Comparison of ENCODE assay signal across 13 cellular contexts in the genomic region with DNA sequence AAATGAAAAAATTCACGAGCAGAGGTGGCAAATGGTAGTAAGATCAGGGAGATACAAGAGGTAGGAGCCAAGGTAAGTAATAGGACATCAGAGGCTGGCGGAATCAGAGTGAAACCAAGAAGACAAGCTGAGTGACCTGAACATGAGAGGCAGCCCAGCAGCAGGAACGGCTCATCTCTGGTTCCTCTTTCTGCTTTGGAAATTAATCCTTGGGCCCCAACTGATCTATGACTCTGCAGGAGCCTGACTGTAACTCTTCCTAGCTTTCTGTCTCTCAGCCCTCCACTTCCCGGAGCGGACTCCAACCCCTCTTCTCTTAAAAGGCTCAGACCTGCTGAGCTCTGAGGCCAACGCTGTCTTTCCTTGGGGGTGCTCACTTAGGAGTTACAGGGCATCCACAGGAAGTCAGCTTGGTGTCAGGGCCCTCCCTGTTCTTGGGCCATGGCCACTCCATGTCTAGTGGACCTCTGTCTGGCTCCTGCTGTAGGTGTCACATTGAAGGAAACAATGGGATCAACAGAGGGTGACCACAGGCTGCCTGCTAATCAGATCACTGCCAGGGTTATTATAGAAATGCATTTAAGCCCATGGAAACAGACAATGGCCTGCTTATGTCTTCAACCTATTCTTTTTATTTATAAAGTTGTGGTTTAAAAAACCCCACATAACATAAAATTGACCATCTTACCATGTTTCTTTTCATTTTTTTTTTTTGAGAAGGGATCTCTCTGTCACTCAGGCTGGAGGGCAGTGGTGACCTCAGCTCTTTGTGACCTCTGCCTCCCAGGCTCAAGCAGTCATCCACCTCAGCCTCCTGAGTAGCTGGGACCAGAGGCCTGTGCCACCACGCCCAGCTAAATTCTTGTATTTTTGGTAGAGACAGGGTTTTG. TPM values are rescaled to one million over a fixed set of nuclear protein-coding genes. Genes with fewer than 3 reads are reported as not detected.
DNase-seq lines count a peak whose midpoint lies in the region; ATAC-seq and TF ChIP-seq lines count a peak whose summit lies in the region.
"Had no signal": no experiment of that assay in that cellular context is flagged by ENCODE, and none has a peak within 500 bp of the region (broad histone marks: within the 10 kb centered on the region; RNA-seq: fewer than 3 reads in every experiment).

No MANE protein-coding gene starts in this region.

- no peak overlapping the region for H2AFZ ChIP-seq in neural progenitor cell (replicated peaks)

- H4K20me1 ChIP-seq in neural progenitor cell (ENCODE audit: low read depth) = no peaks in the 10 kb centered on the region

- H3K9me3 ChIP-seq in neural progenitor cell (ENCODE audit: low read depth) = no peaks in the 10 kb centered on the region
- H3K9me3 ChIP-seq: left ventricle myocardium inferior had no signal

- H3K27ac ChIP-seq in neural progenitor cell = no peak overlapping the region
- H3K27ac ChIP-seq: 22Rv1, left ventricle myocardium inferior had no signal

- peaks cover 11% of the 10 kb centered on the region for H3K27me3 ChIP-seq in neural progenitor cell

- peaks cover 4% of the 10 kb centered on the region for H3F3A ChIP-seq in neural progenitor cell (ENCODE audit: low read depth)

- H3K4me1 Mint-ChIP-seq in neural progenitor cell = peaks cover 45% of the 10 kb centered on the region

- H3K36me3 Mint-ChIP-seq in neural progenitor cell = no peaks in the 10 kb centered on the region

- H3K4me2 ChIP-seq in neural progenitor cell = no peak overlapping the region

- no peak overlapping the region for H3K9ac ChIP-seq in neural progenitor cell

- ATAC-seq in GM21786 (IDR thresholded peaks at IDR 0.05; ENCODE audit: unreplicated experiment) = peak; percentile 64
- ATAC-seq in HG03558 (IDR thresholded peaks at IDR 0.05; ENCODE audit: extremely low read depth, unreplicated experiment) = peak; percentile 43
- ATAC-seq: esophagus mucosa had no signal

- no peak overlapping the region for H3K4me3 ChIP-seq in neural progenitor cell
- H3K4me3 ChIP-seq: left ventricle myocardium inferior had no signal

- peaks cover 9% of the 10 kb centered on the region for H3K27me3 Mint-ChIP-seq in neural progenitor cell (ENCODE audit: insufficient read depth, low read depth)
- H3K27me3 Mint-ChIP-seq: stimulated activated naive CD8-positive, alpha-beta T cell treated with anti-CD3 and anti-CD28 coated beads, Interleukin-15, Interleukin-2, amounts not matched to agents 100 ng/mL and 50 ng/mL, for 24 hours had no signal

- peak overlapping the region; percentile 43 for H3K27ac Mint-ChIP-seq in neural progenitor cell
- H3K27ac Mint-ChIP-seq: stimulated activated naive CD8-positive, alpha-beta T cell treated with anti-CD3 and anti-CD28 coated beads, Interleukin-15, Interleukin-2, amounts not matched to agents 100 ng/mL and 50 ng/mL, for 24 hours had no signal

- no peak overlapping the region for H3K4me3 Mint-ChIP-seq in neural progenitor cell
- H3K4me3 Mint-ChIP-seq: stimulated activated naive CD8-positive, alpha-beta T cell treated with anti-CD3 and anti-CD28 coated beads, Interleukin-15, Interleukin-2, amounts not matched to agents 100 ng/mL and 50 ng/mL, for 24 hours had no signal

- no peaks in the 10 kb centered on the region for H3K79me2 ChIP-seq in neural progenitor cell (ENCODE audit: low read depth)

- DNase-seq in DMS53 (lab: John Stamatoyannopoulos, UW) = peak; percentile 57
- no peak for DNase-seq in DMS53 treated with DMSO at 0.1 percent for 48 hours (lab: John Stamatoyannopoulos, UW; ENCODE audit: unreplicated experiment)
- DNase-seq in neural progenitor cell (ENCODE audit: low spot score) = no peak
- no peak for DNase-seq in NCI-H748 (lab: John Stamatoyannopoulos, UW; ENCODE audit: unreplicated experiment)
- no peak for DNase-seq in GOT3 (lab: John Stamatoyannopoulos, UW)
- DNase-seq in GM03348 (ENCODE audit: low spot score) = no peak
- DNase-seq: GF-D8, left ventricle myocardium inferior had no signal

- no peaks in the 10 kb centered on the region for H3K9me3 Mint-ChIP-seq in neural progenitor cell
- H3K9me3 Mint-ChIP-seq: stimulated activated naive CD8-positive, alpha-beta T cell treated with anti-CD3 and anti-CD28 coated beads, Interleukin-15, Interleukin-2, amounts not matched to agents 100 ng/mL and 50 ng/mL, for 24 hours had no signal

- no peaks in the 10 kb centered on the region for H3K36me3 ChIP-seq in neural progenitor cell
- H3K36me3 ChIP-seq: left ventricle myocardium inferior had no signal

- TF ChIP-seq CTCF in neural progenitor cell (IDR thresholded peaks at IDR 0.05) = no peak

- peaks cover 16% of the 10 kb centered on the region for H3K4me1 ChIP-seq in neural progenitor cell

RNA-seq across cellular contexts. Expression of a gene that starts 22.5 kb away (rescaled TPM):
- 1.1 and 4.1 TPM in 2 replicates for total RNA-seq in neural progenitor cell (ENCODE audit: low replicate concordance)
